Comparison of ENCODE assay signal across 17 cellular contexts in genomic region chr15:42036991-42037390, GRCh38. TPM values are rescaled to one million over a fixed set of nuclear protein-coding genes. Genes with fewer than 3 reads are reported as not detected.
"Had no signal": no experiment of that assay in that cellular context is flagged by ENCODE, and none has a peak within 500 bp of the region (broad histone marks: within the 10 kb centered on the region; RNA-seq: fewer than 3 reads in every experiment).

No MANE protein-coding gene starts in this region.

- DNase-seq: effector memory CD8-positive, alpha-beta T cell; kidney glomerular epithelial cell; naive thymus-derived CD8-positive, alpha-beta T cell; posterior cingulate gyrus; sigmoid colon; stimulated activated CD4-positive, alpha-beta T cell treated with anti-CD3 and anti-CD28 coated beads, Interleukin-12 subunit alpha, Interleukin-12 subunit beta, amount 100 ng/mL, for 4 hours; stimulated activated CD4-positive, alpha-beta T cell treated with anti-CD3 and anti-CD28 coated beads, Interleukin-2, amount 100 ng/mL, for 48 hours; stimulated activated naive CD4-positive, alpha-beta T cell treated with Interleukin-2 at 50 U/mL for 16 hours; trophoblast cell had no signal

- H3K27ac ChIP-seq: esophagus muscularis mucosa, right atrium auricular region, sigmoid colon had no signal

- H3K27me3 ChIP-seq: esophagus muscularis mucosa, right atrium auricular region had no signal

- ATAC-seq: effector memory CD8-positive, alpha-beta T cell; naive thymus-derived CD8-positive, alpha-beta T cell had no signal

- H3K9me3 ChIP-seq: esophagus muscularis mucosa, mucosa of descending colon, right atrium auricular region, sigmoid colon had no signal

- H3K4me3 ChIP-seq: esophagus muscularis mucosa, mucosa of descending colon, right atrium auricular region, sigmoid colon had no signal

- H3K36me3 ChIP-seq: esophagus muscularis mucosa, right atrium auricular region, sigmoid colon had no signal

- FAIRE-seq: colon, small intestine, urothelium cell line had no signal

- H3K4me1 ChIP-seq: sigmoid colon had no signal

RNA-seq across cellular contexts. Expression of gene PLA2G4E, which starts 16.1 kb away (rescaled TPM):
- total RNA-seq: esophagus muscularis mucosa; naive thymus-derived CD8-positive, alpha-beta T cell; osteocyte; sigmoid colon had no signal
- polyA plus RNA-seq: naive thymus-derived CD8-positive, alpha-beta T cell; neural cell had no signal

RNA-seq across cellular contexts. Expression of gene PLA2G4D, which starts 57.4 kb away (rescaled TPM):
- total RNA-seq: esophagus muscularis mucosa; naive thymus-derived CD8-positive, alpha-beta T cell; osteocyte; right atrium auricular region had no signal
- polyA plus RNA-seq: naive thymus-derived CD8-positive, alpha-beta T cell; neural cell had no signal
